ENCODE assay signal across 8 cellular contexts in the genomic region with DNA sequence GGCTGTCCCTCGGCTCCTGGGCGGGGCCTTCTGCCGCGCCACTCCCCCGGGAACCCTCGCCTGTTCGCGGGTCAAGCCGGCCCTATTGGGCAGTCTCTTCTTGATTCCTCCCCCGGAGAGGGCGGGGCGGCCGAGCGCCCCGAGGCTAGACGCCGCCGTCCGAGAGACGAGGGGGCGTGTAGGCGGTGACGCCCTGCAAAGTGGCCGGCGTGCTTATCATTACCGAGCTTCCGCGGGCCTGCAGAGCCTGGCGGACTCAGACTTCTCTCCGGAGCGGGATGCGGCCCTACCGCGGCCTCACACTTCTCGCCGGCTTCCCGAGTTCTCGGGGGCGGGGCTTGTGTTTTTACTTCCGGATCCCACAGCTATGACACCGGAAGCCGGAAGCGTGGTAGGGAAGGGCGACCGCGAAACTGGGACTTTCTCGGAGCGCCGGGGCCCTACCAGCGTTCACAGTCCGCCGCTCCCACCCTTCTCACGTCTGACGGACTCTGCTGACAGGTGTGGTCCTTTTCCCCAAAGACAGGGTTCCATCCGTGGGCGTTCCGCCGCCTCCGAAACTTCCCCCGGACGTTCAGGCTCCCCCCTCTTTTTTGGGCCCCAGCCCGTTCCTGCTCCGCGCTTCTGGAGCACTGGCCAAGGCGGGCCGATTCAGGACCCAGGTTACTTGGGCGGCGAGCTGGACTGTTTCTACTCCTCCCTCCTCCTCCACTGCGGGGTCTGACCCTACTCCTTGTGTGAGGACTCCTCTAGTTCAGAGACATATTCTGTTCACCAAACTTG. TPM values are rescaled to one million over a fixed set of nuclear protein-coding genes. Genes with fewer than 3 reads are reported as not detected.
DNase-seq lines count a peak whose midpoint lies in the region; ATAC-seq and TF ChIP-seq lines count a peak whose summit lies in the region.

A gene with protein sequence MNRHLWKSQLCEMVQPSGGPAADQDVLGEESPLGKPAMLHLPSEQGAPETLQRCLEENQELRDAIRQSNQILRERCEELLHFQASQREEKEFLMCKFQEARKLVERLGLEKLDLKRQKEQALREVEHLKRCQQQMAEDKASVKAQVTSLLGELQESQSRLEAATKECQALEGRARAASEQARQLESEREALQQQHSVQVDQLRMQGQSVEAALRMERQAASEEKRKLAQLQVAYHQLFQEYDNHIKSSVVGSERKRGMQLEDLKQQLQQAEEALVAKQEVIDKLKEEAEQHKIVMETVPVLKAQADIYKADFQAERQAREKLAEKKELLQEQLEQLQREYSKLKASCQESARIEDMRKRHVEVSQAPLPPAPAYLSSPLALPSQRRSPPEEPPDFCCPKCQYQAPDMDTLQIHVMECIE (plus strand): TSS at position 376 of the 783 bp plus-strand sequence. CDS start 4,383 bp downstream, outside the sequence.

- no peaks in the 10 kb centered on the region for H3K4me1 ChIP-seq in uterus

- peak; percentile 83 for ATAC-seq in GM18498 (IDR thresholded peaks at IDR 0.05; ENCODE audit: unreplicated experiment)
- ATAC-seq in HG02885 (IDR thresholded peaks at IDR 0.05; ENCODE audit: poor library complexity, unreplicated experiment), result peak; percentile 81
- ATAC-seq in T-helper 17 cell, result peak; percentile 85
- peak; percentile 94 for ATAC-seq in left ventricle myocardium superior

- TF ChIP-seq POLR2A in uterus (IDR thresholded peaks at IDR 0.05), result peak in 1 of 2 donors; percentile 29

- DNase-seq in NCI-H1694 treated with DMSO at 0.1 percent for 48 hours (lab: John Stamatoyannopoulos, UW) (peak; percentile 89), T-helper 17 cell (peak; percentile 76 to 84 (median 82)), amygdala (lab: John Stamatoyannopoulos, UW) (peak; percentile 9 to 92 (median 82)), left ventricle myocardium superior (peak; percentile 93), pulmonary artery endothelial cell (ENCODE audit: low read depth, low spot score) (peak; percentile 60), uterus (peak; percentile 89 to 92)

- intact Hi-C loops in left ventricle myocardium superior (cut with micrococcal nuclease) (no loop called here), uterus (cut with DNase I; ENCODE audit: low total_unique reads) (no loop called here)

- H3K27me3 Mint-ChIP-seq in T-helper 17 cell, result no peaks in the 10 kb centered on the region

- peak within 1 kb of the TSS; percentile 96 for H3K27ac Mint-ChIP-seq in T-helper 17 cell

- peak within 1 kb of the TSS; percentile 78 to 91 for H3K27ac ChIP-seq in uterus

- no peaks in the 10 kb centered on the region for H3K9me3 ChIP-seq in T-helper 17 cell (ENCODE audit: control insufficient read depth, low read length, poor library complexity, severe bottlenecking)
- no peaks in the 10 kb centered on the region for H3K9me3 ChIP-seq in uterus

- no peaks in the 10 kb centered on the region for H3K27me3 ChIP-seq in uterus

- no peaks in the 10 kb centered on the region for H3K36me3 ChIP-seq in uterus

- H3K4me1 Mint-ChIP-seq in T-helper 17 cell, result peaks cover 35% of the 10 kb centered on the region

- peak within 1 kb of the TSS; percentile 98 for H3K4me3 Mint-ChIP-seq in T-helper 17 cell

- H3K4me3 ChIP-seq in uterus, result peak within 1 kb of the TSS; percentile 45 to 68

- H3K36me3 Mint-ChIP-seq in T-helper 17 cell (ENCODE audit: low read depth), result no peaks in the 10 kb centered on the region

- no peak for TF ChIP-seq CTCF in uterus (IDR thresholded peaks at IDR 0.05)

RNA-seq across cellular contexts. Expression of the gene that starts here (rescaled TPM):
- total RNA-seq in T-helper 17 cell (10 to 100 TPM; 35.9 to 45.1 TPM), left ventricle myocardium superior (15.5 TPM), pulmonary artery endothelial cell (19.0 and 19.2 TPM in 2 replicates), uterus (10 to 100 TPM in 3 of 4 donors, 1 to 10 TPM in 1; 2.6 to 30.0 (median 18.3) TPM)

Comparison
In these comparisons a context has a peak if more than half of its experiments do, and no peak if none do; other contexts are left out.
1. Peak in every context shown above with its lines: DNase-seq, ATAC-seq, H3K4me3 ChIP-seq and H3K27ac ChIP-seq.